In genomic region chrX:148609766-148610698, GRCh38 we compare ENCODE assay signal across 9 cellular contexts.
A peak's percentile ranks its signal among the peaks of the same experiment; 100 is the strongest.
DNase-seq lines count a peak whose midpoint lies in the region; ATAC-seq and TF ChIP-seq lines count a peak whose summit lies in the region.
"Had no signal": no experiment of that assay in that cellular context is flagged by ENCODE, and none has a peak within 500 bp of the region (broad histone marks: within the 10 kb centered on the region; RNA-seq: fewer than 3 reads in every experiment).

No MANE protein-coding gene starts in this region.

- no peaks in the 10 kb centered on the region for H3K4me1 ChIP-seq in tibial artery
- H3K4me1 ChIP-seq: SJSA1 had no signal

- no peak overlapping the region for H3K27ac ChIP-seq in tibial artery
- H3K27ac ChIP-seq: SJSA1 had no signal

- H3K4me3 ChIP-seq in tibial artery: no peak overlapping the region
- H3K4me3 ChIP-seq: SJSA1 had no signal

- H3K9me3 ChIP-seq in tibial artery: no peaks in the 10 kb centered on the region
- H3K9me3 ChIP-seq: SJSA1 had no signal

- ATAC-seq in HG02678 (IDR thresholded peaks at IDR 0.05; ENCODE audit: unreplicated experiment): peak; percentile 76

- intact Hi-C loops in tibial artery (cut with DNase I; ENCODE audit: low total_unique reads): no loop called here
- intact Hi-C loops in posterior vena cava (cut with DNase I): no loop called here

- DNase-seq in DMS 273 (lab: John Stamatoyannopoulos, UW; ENCODE audit: unreplicated experiment) (peak; percentile 54), DMS 273 treated with DMSO at 0.1 percent for 48 hours (lab: John Stamatoyannopoulos, UW) (no peak), NCI-H524 treated with DMSO at 0.1 percent for 48 hours (lab: John Stamatoyannopoulos, UW) (peak; percentile 34), islet precursor cell (peak; percentile 74), DMS79 (lab: John Stamatoyannopoulos, UW) (no peak), tibial artery (no peak), posterior vena cava (ENCODE audit: low spot score) (no peak)

- no peak for TF ChIP-seq CTCF in tibial artery (IDR thresholded peaks at IDR 0.05)

- H3K36me3 ChIP-seq in tibial artery: no peaks in the 10 kb centered on the region
- H3K36me3 ChIP-seq: SJSA1 had no signal

- H3K27me3 ChIP-seq in tibial artery: no peaks in the 10 kb centered on the region
- H3K27me3 ChIP-seq: SJSA1 had no signal

Comparison
In these comparisons a context has a peak if more than half of its experiments do, and no peak if none do; other contexts are left out.
1. DNase-seq: peak in DMS 273 (single experiment), NCI-H524 treated with DMSO at 0.1 percent for 48 hours (single experiment) and islet precursor cell (single experiment); none in DMS 273 treated with DMSO at 0.1 percent for 48 hours (single experiment), DMS79 (single experiment), tibial artery (0 of 2) and posterior vena cava (single experiment).